ENCODE assay signal across 8 cellular contexts in the genomic region with DNA sequence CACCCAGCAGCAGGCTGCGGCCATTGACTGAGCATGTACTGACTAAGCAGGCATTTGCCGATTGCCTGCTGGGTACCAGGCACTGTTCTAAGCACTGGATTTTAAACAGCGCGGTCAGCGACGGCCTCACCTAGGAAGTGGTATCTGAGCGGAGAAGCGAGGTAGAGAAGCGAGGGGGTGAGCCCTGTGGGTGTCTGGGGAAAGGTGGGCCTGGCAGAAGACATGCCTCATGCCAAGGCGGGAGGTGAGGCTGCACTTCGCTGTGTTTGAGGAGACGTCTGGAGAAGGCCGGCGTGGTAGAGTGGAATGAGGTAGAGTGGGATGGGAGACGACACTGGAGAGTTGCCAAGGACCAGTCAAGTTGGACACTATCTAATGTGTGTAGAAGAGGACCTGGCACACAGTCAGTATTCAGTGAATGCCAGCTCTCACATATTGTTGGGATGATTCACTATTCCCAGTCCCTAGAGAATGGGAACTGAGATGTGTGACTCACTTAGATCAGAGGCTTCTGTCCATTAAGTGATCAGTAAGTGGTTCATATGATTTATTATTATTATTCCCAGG. TPM values are rescaled to one million over a fixed set of nuclear protein-coding genes. Genes with fewer than 3 reads are reported as not detected.
DNase-seq lines count a peak whose midpoint lies in the region; ATAC-seq and TF ChIP-seq lines count a peak whose summit lies in the region.

No MANE protein-coding gene starts in this region.

- H3K9me3 ChIP-seq in AG04450 (ENCODE audit: control insufficient read depth, insufficient read depth, low read length) = peaks cover 4% of the 10 kb centered on the region; the same call in 1 of the 2 replicates

- ATAC-seq in activated naive CD8-positive, alpha-beta T cell treated with anti-CD3 and anti-CD28 coated beads, Interleukin-2, amount 10 ng/mL, durations not matched to agents 7 days and 5 days (ENCODE audit: low read depth) = no peak
- ATAC-seq in GM18873 (IDR thresholded peaks at IDR 0.05; ENCODE audit: low FRiP score, unreplicated experiment) (no peak), HG03521 (IDR thresholded peaks at IDR 0.05; ENCODE audit: unreplicated experiment) (no peak), GM18909 (IDR thresholded peaks at IDR 0.05; ENCODE audit: poor library complexity, unreplicated experiment) (no peak)

- no peaks in the 10 kb centered on the region for H3K27me3 Mint-ChIP-seq in activated naive CD8-positive, alpha-beta T cell treated with anti-CD3 and anti-CD28 coated beads, Interleukin-2, amount 10 ng/mL, durations not matched to agents 7 days and 5 days

- CTCF ChIA-PET in AG04450 (lab: Charles Lee) = no interaction called here

- no peak overlapping the region for H3K27ac Mint-ChIP-seq in activated naive CD8-positive, alpha-beta T cell treated with anti-CD3 and anti-CD28 coated beads, Interleukin-2, amount 10 ng/mL, durations not matched to agents 7 days and 5 days

- H3K4me1 Mint-ChIP-seq in activated naive CD8-positive, alpha-beta T cell treated with anti-CD3 and anti-CD28 coated beads, Interleukin-2, amount 10 ng/mL, durations not matched to agents 7 days and 5 days = peaks cover 6% of the 10 kb centered on the region

- H3K27ac ChIP-seq in AG04450 (ENCODE audit: low read depth, low read length) = no peak overlapping the region

- POLR2A ChIA-PET in AG04450 (lab: Yijun Ruan, JAX) = no interaction called here
- POLR2A ChIA-PET in activated naive CD8-positive, alpha-beta T cell treated with anti-CD3 and anti-CD28 coated beads, Interleukin-2, amount 10 ng/mL, durations not matched to agents 7 days and 5 days (lab: Charles Lee) = interaction anchor here (0.5 to 1.3 kb wide), 2 partner anchors 1565 to 1566 kb away, joined by 3 read pairs; a partner anchor contains a TSS

- peak; percentile 37 for DNase-seq in AG04450 (ENCODE audit: low read depth, low spot score)
- DNase-seq in HFF-Myc (ENCODE audit: extremely low read depth, low read depth) = peak; percentile 56
- no peak for DNase-seq in activated naive CD8-positive, alpha-beta T cell treated with anti-CD3 and anti-CD28 coated beads, Interleukin-2, amount 10 ng/mL, durations not matched to agents 7 days and 5 days
- peak; percentile 86 for DNase-seq in iris pigment epithelial cell (ENCODE audit: low read depth)
- DNase-seq in GOT3 (lab: John Stamatoyannopoulos, UW) = no peak

- no peaks in the 10 kb centered on the region for H3K27me3 ChIP-seq in AG04450 (ENCODE audit: control insufficient read depth, insufficient read depth, low read length)

- H3K4me3 ChIP-seq in AG04450 (ENCODE audit: low read depth, low read length) = no peak overlapping the region
- no peak overlapping the region for H3K4me3 ChIP-seq in HFF-Myc (replicated peaks; ENCODE audit: low read depth, low read length)

- H3K4me3 Mint-ChIP-seq in activated naive CD8-positive, alpha-beta T cell treated with anti-CD3 and anti-CD28 coated beads, Interleukin-2, amount 10 ng/mL, durations not matched to agents 7 days and 5 days = peak overlapping the region; percentile 87

- H3K9me3 Mint-ChIP-seq in activated naive CD8-positive, alpha-beta T cell treated with anti-CD3 and anti-CD28 coated beads, Interleukin-2, amount 10 ng/mL, durations not matched to agents 7 days and 5 days = no peaks in the 10 kb centered on the region

- TF ChIP-seq CTCF in AG04450 (IDR thresholded peaks at IDR 0.05; ENCODE audit: low read depth, low read length) (no peak), HFF-Myc (IDR thresholded peaks at IDR 0.05; ENCODE audit: low read depth, low read length, missing control alignments) (no peak)

- H3K36me3 Mint-ChIP-seq in activated naive CD8-positive, alpha-beta T cell treated with anti-CD3 and anti-CD28 coated beads, Interleukin-2, amount 10 ng/mL, durations not matched to agents 7 days and 5 days = no peaks in the 10 kb centered on the region

RNA-seq across cellular contexts. Expression of a gene that starts 14.4 kb away (rescaled TPM):
- 0.10 and 0.15 TPM in 2 replicates for polyA plus RNA-seq in AG04450 (2011; rRNA removed)
- not detected in 2 replicates for polyA minus RNA-seq in AG04450 (2011; rRNA and poly(A)+ RNA removed)
- 10 to 100 TPM; 13.3 to 17.1 TPM for total RNA-seq in activated naive CD8-positive, alpha-beta T cell treated with anti-CD3 and anti-CD28 coated beads, Interleukin-2, amount 10 ng/mL, durations not matched to agents 7 days and 5 days

RNA-seq across cellular contexts. Expression of a gene that starts 22.6 kb away (rescaled TPM):
- polyA plus RNA-seq in AG04450 (2011; rRNA removed) = 10.9 and 14.4 TPM in 2 replicates
- polyA minus RNA-seq in AG04450 (2011; rRNA and poly(A)+ RNA removed) = 10.8 and 13.9 TPM in 2 replicates
- 10 to 100 TPM; 83.0 to 84.7 TPM for total RNA-seq in activated naive CD8-positive, alpha-beta T cell treated with anti-CD3 and anti-CD28 coated beads, Interleukin-2, amount 10 ng/mL, durations not matched to agents 7 days and 5 days

Comparison
In these comparisons a context has a peak if more than half of its experiments do, and no peak if none do; other contexts are left out.
1. DNase-seq: peak in AG04450 (single experiment), HFF-Myc (single experiment) and iris pigment epithelial cell (single experiment); none in activated naive CD8-positive, alpha-beta T cell treated with anti-CD3 and anti-CD28 coated beads, Interleukin-2, amount 10 ng/mL, durations not matched to agents 7 days and 5 days (single experiment) and GOT3 (single experiment).